Comparison of ENCODE assay signal across 32 cellular contexts in genomic region chr4:173700650-173701049, GRCh38.
"Had no signal": no experiment of that assay in that cellular context is flagged by ENCODE, and none has a peak within 500 bp of the region (broad histone marks: within the 10 kb centered on the region; RNA-seq: fewer than 3 reads in every experiment).

No MANE protein-coding gene starts in this region.

- H3K36me3 ChIP-seq: adrenal gland, brain microvascular endothelial cell, breast epithelium had no signal

- ATAC-seq: activated CD8-positive, alpha-beta T cell treated with anti-CD3 and anti-CD28 coated beads for 36 hours; activated naive CD4-positive, alpha-beta T cell treated with anti-CD3 and anti-CD28 coated beads, Interleukin-2, amount 50 U/mL, for 72 hours; activated T-cell treated with anti-CD3 and anti-CD28 coated beads, Interleukin-2, amount 50 U/mL, for 4 hours; activated T-cell treated with anti-CD3 and anti-CD28 coated beads, Interleukin-2, amount 50 U/mL, for 72 hours; activated T-helper 17 cell treated with anti-CD3 and anti-CD28 coated beads, Interleukin-2, amount 50 U/mL, for 72 hours; body of pancreas had no signal

- H3K27me3 ChIP-seq: body of pancreas, brain microvascular endothelial cell, breast epithelium had no signal

- H3K27ac ChIP-seq: adrenal gland, body of pancreas, brain microvascular endothelial cell, breast epithelium, VCaP had no signal

- H3K4me3 ChIP-seq: adrenal gland, body of pancreas, breast epithelium had no signal

- H3K4me1 ChIP-seq: adrenal gland, breast epithelium had no signal

- H3K9me3 ChIP-seq: adrenal gland, body of pancreas, breast epithelium had no signal

- DNase-seq: activated B cell treated with CpG ODN at 0.5 μM for 24 hours; activated CD4-positive, alpha-beta memory T cell treated with anti-CD3 and anti-CD28 coated beads for 36 hours; activated CD4-positive, alpha-beta T cell treated with anti-CD3 and anti-CD28 coated beads for 4 hours; activated CD4-positive, alpha-beta T cell treated with anti-CD3 and anti-CD28 coated beads, Interleukin-2, amount 10 ng/mL, durations not matched to agents 24 days and 14 days; activated CD4-positive, alpha-beta T cell treated with anti-CD3 and anti-CD28 coated beads, Interleukin-2, amount 50 U/mL, for 1 hour; activated CD4-positive, alpha-beta T cell treated with anti-CD3 and anti-CD28 coated beads, Interleukin-2, amount 50 U/mL, for 4 hours; activated CD4-positive, CD25-positive, alpha-beta regulatory T cell treated with anti-CD3 and anti-CD28 coated beads, Interleukin-2, amount 50 U/mL, for 72 hours; activated CD8-positive, alpha-beta memory T cell treated with anti-CD3 and anti-CD28 coated beads, Interleukin-2, amount 50 U/mL, for 4 hours; activated CD8-positive, alpha-beta T cell treated with anti-CD3 and anti-CD28 coated beads for 36 hours; activated effector memory CD4-positive, alpha-beta T cell treated with anti-CD3 and anti-CD28 coated beads, Interleukin-2, amount 50 U/mL, for 16 hours; activated gamma-delta T cell treated with Interleukin-2 at 50 U/mL for 16 hours; activated naive CD4-positive, alpha-beta T cell; activated naive CD4-positive, alpha-beta T cell treated with anti-CD3 and anti-CD28 coated beads for 36 hours; activated naive CD4-positive, alpha-beta T cell treated with anti-CD3 and anti-CD28 coated beads, Interleukin-2, amount 50 U/mL, for 16 hours; activated naive CD8-positive, alpha-beta T cell treated with anti-CD3 and anti-CD28 coated beads for 36 hours; activated T-cell treated with anti-CD3 and anti-CD28 coated beads for 4 hours; activated T-cell treated with anti-CD3 and anti-CD28 coated beads, Interleukin-2, amount 50 U/mL, for 1 hour; activated T-cell treated with anti-CD3 and anti-CD28 coated beads, Interleukin-2, amount 50 U/mL, for 4 hours; activated T-cell treated with anti-CD3 and anti-CD28 coated beads, Interleukin-2, amount 50 U/mL, for 72 hours; adrenal gland; amniotic stem cell; aorta; body of pancreas; brain microvascular endothelial cell; central memory CD4-positive, alpha-beta T cell; T-helper 1 cell; T-helper 2 cell; T-helper 9 cell had no signal
